Comparison of ENCODE assay signal across 35 cellular contexts in genomic region chr13:97802213-97802612, GRCh38.
"Had no signal": no experiment of that assay in that cellular context is flagged by ENCODE, and none has a peak within 500 bp of the region (broad histone marks: within the 10 kb centered on the region; RNA-seq: fewer than 3 reads in every experiment).

No MANE protein-coding gene starts in this region.

- H3K36me3 Mint-ChIP-seq: activated naive CD4-positive, alpha-beta T cell treated with anti-CD3 and anti-CD28 coated beads, Interleukin-2, amount 50 U/mL, for 24 hours; activated naive CD8-positive, alpha-beta T cell treated with anti-CD3 and anti-CD28 coated beads for 36 hours; brain had no signal

- H3K36me3 ChIP-seq: adrenal gland, ascending aorta, breast epithelium, cardiac muscle cell, gastrocnemius medialis, heart left ventricle had no signal

- H3K27ac ChIP-seq: adrenal gland, ascending aorta, breast epithelium, cardiac muscle cell, coronary artery, dorsolateral prefrontal cortex, epithelial cell of prostate, foreskin keratinocyte, gastrocnemius medialis, heart left ventricle, VCaP had no signal

- H3K9me3 Mint-ChIP-seq: activated B cell treated with CpG ODN at 0.5 μM for 24 hours; activated naive CD4-positive, alpha-beta T cell treated with anti-CD3 and anti-CD28 coated beads for 36 hours; activated naive CD4-positive, alpha-beta T cell treated with anti-CD3 and anti-CD28 coated beads, Interleukin-2, amount 50 U/mL, for 24 hours; dendritic cell treated with granulocyte-macrophage colony-stimulating factor and Interleukin-4, amounts not matched to agents 40 ng/mL and 50 ng/mL, for 4 days had no signal

- H3K4me3 ChIP-seq: adrenal gland, ascending aorta, breast epithelium, cardiac muscle cell, coronary artery, dorsolateral prefrontal cortex, gastrocnemius medialis, heart left ventricle had no signal

- FAIRE-seq: endothelial cell of umbilical vein, TTC549 had no signal

- H3K4me3 Mint-ChIP-seq: activated B cell treated with CpG ODN at 0.5 μM for 24 hours; activated CD8-positive, alpha-beta T cell treated with anti-CD3 and anti-CD28 coated beads for 36 hours; activated naive CD4-positive, alpha-beta T cell treated with anti-CD3 and anti-CD28 coated beads for 36 hours; activated naive CD4-positive, alpha-beta T cell treated with anti-CD3 and anti-CD28 coated beads, Interleukin-2, amount 50 U/mL, for 24 hours; activated naive CD8-positive, alpha-beta T cell treated with anti-CD3 and anti-CD28 coated beads for 36 hours; activated naive CD8-positive, alpha-beta T cell treated with anti-CD3 and anti-CD28 coated beads, Interleukin-2, amount 50 U/mL, for 24 hours; activated T-cell treated with anti-CD3 and anti-CD28 coated beads, Interleukin-2, amount 50 U/mL, for 4 hours; activated T-helper 17 cell treated with anti-CD3 and anti-CD28 coated beads, Interleukin-2, amount 50 U/mL, for 72 hours; brain; dendritic cell treated with granulocyte-macrophage colony-stimulating factor and Interleukin-4, amounts not matched to agents 40 ng/mL and 50 ng/mL, for 4 days had no signal

- H3K27ac Mint-ChIP-seq: activated B cell treated with CpG ODN at 0.5 μM for 24 hours; activated CD8-positive, alpha-beta T cell treated with anti-CD3 and anti-CD28 coated beads for 36 hours; activated naive CD4-positive, alpha-beta T cell treated with anti-CD3 and anti-CD28 coated beads for 36 hours; activated naive CD4-positive, alpha-beta T cell treated with anti-CD3 and anti-CD28 coated beads, Interleukin-2, amount 50 U/mL, for 24 hours; activated naive CD8-positive, alpha-beta T cell treated with anti-CD3 and anti-CD28 coated beads for 36 hours; activated naive CD8-positive, alpha-beta T cell treated with anti-CD3 and anti-CD28 coated beads, Interleukin-2, amount 50 U/mL, for 24 hours; activated T-helper 17 cell treated with anti-CD3 and anti-CD28 coated beads, Interleukin-2, amount 50 U/mL, for 72 hours; brain; dendritic cell treated with granulocyte-macrophage colony-stimulating factor and Interleukin-4, amounts not matched to agents 40 ng/mL and 50 ng/mL, for 4 days had no signal

- H3K27me3 ChIP-seq: ascending aorta, breast epithelium, cardiac muscle cell, dorsolateral prefrontal cortex, gastrocnemius medialis, heart left ventricle had no signal

- H3K9me3 ChIP-seq: adrenal gland, ascending aorta, breast epithelium, gastrocnemius medialis had no signal

- DNase-seq: activated B cell treated with CpG ODN at 0.5 μM for 24 hours; activated CD4-positive, alpha-beta T cell treated with anti-CD3 and anti-CD28 coated beads for 48 hours; activated CD4-positive, alpha-beta T cell treated with anti-CD3 and anti-CD28 coated beads, Interleukin-2, amount 50 U/mL, for 1 hour; activated CD4-positive, alpha-beta T cell treated with anti-CD3 and anti-CD28 coated beads, Interleukin-2, amount 50 U/mL, for 48 hours; activated CD8-positive, alpha-beta memory T cell treated with anti-CD3 and anti-CD28 coated beads for 24 hours; activated CD8-positive, alpha-beta T cell treated with anti-CD3 and anti-CD28 coated beads for 36 hours; activated effector memory CD4-positive, alpha-beta T cell treated with anti-CD3 and anti-CD28 coated beads, Interleukin-2, amount 50 U/mL, for 16 hours; activated naive CD4-positive, alpha-beta T cell treated with anti-CD3 and anti-CD28 coated beads for 36 hours; activated naive CD8-positive, alpha-beta T cell treated with anti-CD3 and anti-CD28 coated beads for 36 hours; activated naive CD8-positive, alpha-beta T cell treated with anti-CD3 and anti-CD28 coated beads, Interleukin-2, amount 50 U/mL, for 24 hours; activated T-cell treated with anti-CD3 and anti-CD28 coated beads, Interleukin-2, amount 50 U/mL, for 4 hours; adrenal gland; central memory CD4-positive, alpha-beta T cell; cerebellar nuclear complex; dorsolateral prefrontal cortex; effector memory CD4-positive, alpha-beta T cell; foreskin keratinocyte; gastrocnemius medialis; glutamatergic neuron; heart left ventricle; T-helper 2 cell had no signal

- H3K4me1 Mint-ChIP-seq: activated B cell treated with CpG ODN at 0.5 μM for 24 hours; activated naive CD4-positive, alpha-beta T cell treated with anti-CD3 and anti-CD28 coated beads, Interleukin-2, amount 50 U/mL, for 24 hours; activated naive CD8-positive, alpha-beta T cell treated with anti-CD3 and anti-CD28 coated beads for 36 hours; activated naive CD8-positive, alpha-beta T cell treated with anti-CD3 and anti-CD28 coated beads, Interleukin-2, amount 50 U/mL, for 24 hours; activated T-helper 17 cell treated with anti-CD3 and anti-CD28 coated beads, Interleukin-2, amount 50 U/mL, for 72 hours; brain had no signal

- H3K4me1 ChIP-seq: breast epithelium, foreskin keratinocyte, gastrocnemius medialis, heart left ventricle had no signal

- H3K27me3 Mint-ChIP-seq: brain; dendritic cell treated with granulocyte-macrophage colony-stimulating factor and Interleukin-4, amounts not matched to agents 40 ng/mL and 50 ng/mL, for 4 days had no signal

- ATAC-seq: activated CD4-positive, CD25-positive, alpha-beta regulatory T cell treated with anti-CD3 and anti-CD28 coated beads, Interleukin-2, amount 50 U/mL, for 24 hours; activated CD8-positive, alpha-beta T cell treated with anti-CD3 and anti-CD28 coated beads for 36 hours; activated naive CD8-positive, alpha-beta T cell treated with anti-CD3 and anti-CD28 coated beads, Interleukin-2, amount 50 U/mL, for 24 hours; activated T-cell treated with anti-CD3 and anti-CD28 coated beads, Interleukin-2, amount 50 U/mL, for 4 hours; activated T-helper 17 cell treated with anti-CD3 and anti-CD28 coated beads, Interleukin-2, amount 50 U/mL, for 72 hours; esophagus mucosa; foreskin keratinocyte; gastrocnemius medialis; heart left ventricle had no signal
